ENCODE assay signal across 16 cellular contexts in genomic region chr1:50416553-50417453, GRCh38. TPM values are rescaled to one million over a fixed set of nuclear protein-coding genes. Genes with fewer than 3 reads are reported as not detected.
A peak's percentile ranks its signal among the peaks of the same experiment; 100 is the strongest.
DNase-seq lines count a peak whose midpoint lies in the region; ATAC-seq and TF ChIP-seq lines count a peak whose summit lies in the region.
"Had no signal": no experiment of that assay in that cellular context is flagged by ENCODE, and none has a peak within 500 bp of the region (broad histone marks: within the 10 kb centered on the region; RNA-seq: fewer than 3 reads in every experiment).

No MANE protein-coding gene starts in this region.

- H3K36me3 ChIP-seq in GM23338 (ENCODE audit: insufficient read depth) (no peaks in the 10 kb centered on the region), neural cell (ENCODE audit: insufficient read depth, low read length) (no peaks in the 10 kb centered on the region), sigmoid colon (no peaks in the 10 kb centered on the region)

- peaks cover 100% of the 10 kb centered on the region for H3K27me3 ChIP-seq in GM23338 (ENCODE audit: insufficient read depth)
- H3K27me3 ChIP-seq in neural cell (ENCODE audit: insufficient read depth, low read depth, low read length): peaks cover 94% of the 10 kb centered on the region
- H3K27me3 ChIP-seq in sigmoid colon: peaks cover 60 to 90% (median 74%) of the 10 kb centered on the region in 3 donors

- in situ Hi-C loops in G401 (cut with HindIII; ENCODE audit: low sequenced_read_pairs): no loop called here

- H3K4me3 Mint-ChIP-seq in GM23338 (peak overlapping the region; percentile 77), endothelial cell (ENCODE audit: unreplicated experiment) (peak overlapping the region; percentile 78)
- H3K4me3 Mint-ChIP-seq: activated CD4-positive, alpha-beta memory T cell treated with anti-CD3 and anti-CD28 coated beads for 36 hours; activated naive CD4-positive, alpha-beta T cell treated with anti-CD3 and anti-CD28 coated beads for 36 hours had no signal

- H3K4me2 ChIP-seq in GM23338: peak overlapping the region; percentile 79
- H3K4me2 ChIP-seq in neural cell (ENCODE audit: low read length): no peak overlapping the region

- H3K4me1 Mint-ChIP-seq in GM23338 (peaks cover 30% of the 10 kb centered on the region), endothelial cell (ENCODE audit: unreplicated experiment) (peaks cover 24% of the 10 kb centered on the region)

- peak overlapping the region; percentile 52 for H3K4me3 ChIP-seq in GM23338
- no peak overlapping the region for H3K4me3 ChIP-seq in neural cell (ENCODE audit: low read length)
- no peak overlapping the region for H3K4me3 ChIP-seq in sigmoid colon

- no peak overlapping the region for H3K27ac ChIP-seq in GM23338 (ENCODE audit: low read depth)
- no peak overlapping the region for H3K27ac ChIP-seq in neural cell (ENCODE audit: low read length)
- no peak overlapping the region for H3K27ac ChIP-seq in sigmoid colon
- H3K27ac ChIP-seq: 22Rv1 had no signal

- H4K20me1 ChIP-seq in GM23338 (replicated peaks; ENCODE audit: insufficient read depth) (peaks cover 17% of the 10 kb centered on the region), neural cell (ENCODE audit: insufficient read depth) (no peaks in the 10 kb centered on the region)

- H3K27ac Mint-ChIP-seq in GM23338: no peak overlapping the region
- H3K27ac Mint-ChIP-seq in endothelial cell (ENCODE audit: unreplicated experiment): peak overlapping the region; percentile 53
- H3K27ac Mint-ChIP-seq: activated CD4-positive, alpha-beta memory T cell treated with anti-CD3 and anti-CD28 coated beads for 36 hours; activated naive CD4-positive, alpha-beta T cell treated with anti-CD3 and anti-CD28 coated beads for 36 hours; T-cell had no signal

- H3K9me3 Mint-ChIP-seq in GM23338 (peaks cover 11% of the 10 kb centered on the region), endothelial cell (ENCODE audit: unreplicated experiment) (no peaks in the 10 kb centered on the region)
- H3K9me3 Mint-ChIP-seq: activated naive CD4-positive, alpha-beta T cell treated with anti-CD3 and anti-CD28 coated beads for 36 hours; T-cell had no signal

- H3K9me3 ChIP-seq in neural cell (ENCODE audit: low read length) (peaks cover 7% of the 10 kb centered on the region), sigmoid colon (peaks cover 0 to 3% (median 1%) of the 10 kb centered on the region in 4 donors)

- H3K4me1 ChIP-seq in GM23338 (ENCODE audit: insufficient read depth): peaks cover 14% of the 10 kb centered on the region
- peaks cover 0 to 55% (median 45%) of the 10 kb centered on the region in 4 donors for H3K4me1 ChIP-seq in sigmoid colon

- no peak for TF ChIP-seq RAD21 in neural cell (conservative IDR thresholded peaks at IDR 0.05)

- H3K9me2 ChIP-seq in GM23338 (ENCODE audit: insufficient read depth) (no peaks in the 10 kb centered on the region), neural cell (ENCODE audit: insufficient read depth, low read length) (no peaks in the 10 kb centered on the region)

- intact Hi-C loops in sigmoid colon (cut with DNase I): no loop called here

- no peaks in the 10 kb centered on the region for H3K79me2 ChIP-seq in GM23338 (replicated peaks; ENCODE audit: insufficient read depth)
- no peaks in the 10 kb centered on the region for H3K79me2 ChIP-seq in neural cell (replicated peaks; ENCODE audit: insufficient read depth, low read length)

- TF ChIP-seq CTCF in GM23338 (conservative IDR thresholded peaks at IDR 0.05; ENCODE audit: low read depth in 2 of 2) (no peak), endothelial cell (IDR thresholded peaks at IDR 0.05; ENCODE audit: unreplicated experiment) (no peak), neural cell (IDR thresholded peaks at IDR 0.05; ENCODE audit: poor library complexity, severe bottlenecking) (no peak), sigmoid colon (IDR thresholded peaks at IDR 0.05) (no peak)

- DNase-seq in DMS53 (lab: John Stamatoyannopoulos, UW) (peak; percentile 41), DMS53 treated with DMSO at 0.1 percent for 48 hours (lab: John Stamatoyannopoulos, UW; ENCODE audit: unreplicated experiment) (no peak), GM23338 (ENCODE audit: low spot score) (peak; percentile 95), endothelial cell (ENCODE audit: low spot score) (no peak), G401 (ENCODE audit: low spot score) (no peak), sigmoid colon (no peak), medulla oblongata (ENCODE audit: extremely low spot score) (no peak)
- DNase-seq: activated CD4-positive, alpha-beta memory T cell treated with anti-CD3 and anti-CD28 coated beads for 36 hours; activated naive CD4-positive, alpha-beta T cell treated with anti-CD3 and anti-CD28 coated beads for 36 hours; COR-L47; NCI-H1092; T-cell had no signal

- no peak overlapping the region for H3K9ac ChIP-seq in neural cell (ENCODE audit: low read length)

- TF ChIP-seq EP300 in neural cell (conservative IDR thresholded peaks at IDR 0.05; ENCODE audit: poor library complexity, severe bottlenecking) (no peak), sigmoid colon (IDR thresholded peaks at IDR 0.05) (no peak)

- TF ChIP-seq POLR2A in sigmoid colon (IDR thresholded peaks at IDR 0.05): no peak

- 0 out of 2 replicates have a peak, but pooled peaks cover 9% of the 10 kb centered on the region for H3F3A ChIP-seq in GM23338 (replicated peaks; ENCODE audit: low read depth)
- H3F3A ChIP-seq in neural cell (ENCODE audit: insufficient read depth, low read length, poor library complexity, severe bottlenecking): no peaks in the 10 kb centered on the region

- peak; percentile 21 for ATAC-seq in GM23338
- ATAC-seq: T-cell had no signal

- peak overlapping the region; percentile 94 for H2AFZ ChIP-seq in GM23338
- H2AFZ ChIP-seq in neural cell (ENCODE audit: low read depth, low read length): no peak overlapping the region

- WGBS in sigmoid colon, 2 donors: 4 to 10% methylated on average over 46 of the region's 46 CpGs

- H3K27me3 Mint-ChIP-seq in GM23338 (ENCODE audit: insufficient read depth, low read depth, poor library complexity): peaks cover 90% of the 10 kb centered on the region
- H3K27me3 Mint-ChIP-seq in endothelial cell (ENCODE audit: unreplicated experiment): peaks cover 43% of the 10 kb centered on the region

- peaks cover 3% of the 10 kb centered on the region; the same call in 1 of the 3 replicates for H3K36me3 Mint-ChIP-seq in GM23338 (ENCODE audit: low read depth)
- peaks cover 4% of the 10 kb centered on the region for H3K36me3 Mint-ChIP-seq in endothelial cell (ENCODE audit: low read depth, unreplicated experiment)
- H3K36me3 Mint-ChIP-seq: activated CD4-positive, alpha-beta memory T cell treated with anti-CD3 and anti-CD28 coated beads for 36 hours; T-cell had no signal

TF ChIP-seq in GM23338, 12 proteins besides CTCF, POLR2A, EP300 and RAD21 (continues in another document):
- TF ChIP-seq NANOG (IDR thresholded peaks at IDR 0.05; ENCODE audit: borderline replicate concordance) (no peak), EZH2phosphoT487 (IDR thresholded peaks at IDR 0.05; ENCODE audit: unreplicated experiment) (peak; percentile 74), CREB1 (CRISPR knock-in tag; IDR thresholded peaks at IDR 0.05; ENCODE audit: low read depth) (no peak), ZNF114 (CRISPR knock-in tag; IDR thresholded peaks at IDR 0.05) (no peak)

TF ChIP-seq in neural cell, 6 proteins besides CTCF, POLR2A, EP300 and RAD21:
- peak; percentile 70 for TF ChIP-seq EZH2 (IDR thresholded peaks at IDR 0.05; ENCODE audit: borderline replicate concordance, insufficient read depth, low read length, poor library complexity, severe bottlenecking)
- no peak for TF ChIP-seq MXI1 (conservative IDR thresholded peaks at IDR 0.05; ENCODE audit: poor library complexity, severe bottlenecking)
- TF ChIP-seq POLR2AphosphoS5 (IDR thresholded peaks at IDR 0.05): peak; percentile 11
- TF ChIP-seq, protein P1, sequence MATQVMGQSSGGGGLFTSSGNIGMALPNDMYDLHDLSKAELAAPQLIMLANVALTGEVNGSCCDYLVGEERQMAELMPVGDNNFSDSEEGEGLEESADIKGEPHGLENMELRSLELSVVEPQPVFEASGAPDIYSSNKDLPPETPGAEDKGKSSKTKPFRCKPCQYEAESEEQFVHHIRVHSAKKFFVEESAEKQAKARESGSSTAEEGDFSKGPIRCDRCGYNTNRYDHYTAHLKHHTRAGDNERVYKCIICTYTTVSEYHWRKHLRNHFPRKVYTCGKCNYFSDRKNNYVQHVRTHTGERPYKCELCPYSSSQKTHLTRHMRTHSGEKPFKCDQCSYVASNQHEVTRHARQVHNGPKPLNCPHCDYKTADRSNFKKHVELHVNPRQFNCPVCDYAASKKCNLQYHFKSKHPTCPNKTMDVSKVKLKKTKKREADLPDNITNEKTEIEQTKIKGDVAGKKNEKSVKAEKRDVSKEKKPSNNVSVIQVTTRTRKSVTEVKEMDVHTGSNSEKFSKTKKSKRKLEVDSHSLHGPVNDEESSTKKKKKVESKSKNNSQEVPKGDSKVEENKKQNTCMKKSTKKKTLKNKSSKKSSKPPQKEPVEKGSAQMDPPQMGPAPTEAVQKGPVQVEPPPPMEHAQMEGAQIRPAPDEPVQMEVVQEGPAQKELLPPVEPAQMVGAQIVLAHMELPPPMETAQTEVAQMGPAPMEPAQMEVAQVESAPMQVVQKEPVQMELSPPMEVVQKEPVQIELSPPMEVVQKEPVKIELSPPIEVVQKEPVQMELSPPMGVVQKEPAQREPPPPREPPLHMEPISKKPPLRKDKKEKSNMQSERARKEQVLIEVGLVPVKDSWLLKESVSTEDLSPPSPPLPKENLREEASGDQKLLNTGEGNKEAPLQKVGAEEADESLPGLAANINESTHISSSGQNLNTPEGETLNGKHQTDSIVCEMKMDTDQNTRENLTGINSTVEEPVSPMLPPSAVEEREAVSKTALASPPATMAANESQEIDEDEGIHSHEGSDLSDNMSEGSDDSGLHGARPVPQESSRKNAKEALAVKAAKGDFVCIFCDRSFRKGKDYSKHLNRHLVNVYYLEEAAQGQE (IDR thresholded peaks at IDR 0.05; ENCODE audit: borderline replicate concordance): no peak
- no peak for TF ChIP-seq SMC3 (conservative IDR thresholded peaks at IDR 0.05; ENCODE audit: poor library complexity)
- TF ChIP-seq TAF1 (IDR thresholded peaks at IDR 0.05; ENCODE audit: low read depth): no peak

RNA-seq across cellular contexts. Expression of gene DMRTA2, which starts 6.4 kb away (rescaled TPM):
- total RNA-seq in GM23338 (2014; rRNA removed; shearing (Covaris generic)): 0.07 TPM in 1 of 2 replicates, not detected in the other
- not detected in 2 replicates for polyA plus RNA-seq in GM23338 (2016; fragmentation: Nextera tagmentation; extraction: Ambion mirVana)
- not detected for total RNA-seq in endothelial cell (ENCODE audit: unreplicated experiment)
- 0.22 and 0.36 TPM in 2 replicates for polyA plus RNA-seq in neural cell
- 0.35 TPM in 1 of 2 replicates, not detected in the other for polyA minus RNA-seq in neural cell
- not detected in 2 replicates for total RNA-seq in G401 (2014; rRNA removed; shearing (Covaris generic))
- total RNA-seq in sigmoid colon: under 1 TPM in 2 of 4 donors, not detected in 2; 0.27 to 0.55 TPM
- polyA plus RNA-seq in sigmoid colon: under 1 TPM in 1 of 3 donors, not detected in 2; 0.04 TPM
- total RNA-seq: activated CD4-positive, alpha-beta memory T cell treated with anti-CD3 and anti-CD28 coated beads for 36 hours; epithelial cell of proximal tubule; HT1080; T-cell had no signal

Comparison
In these comparisons a context has a peak if more than half of its experiments do, and no peak if none do; other contexts are left out.
1. DNase-seq: peak in DMS53 (single experiment) and GM23338 (single experiment); none in DMS53 treated with DMSO at 0.1 percent for 48 hours (single experiment), endothelial cell (single experiment), G401 (single experiment), sigmoid colon (single experiment) and medulla oblongata (single experiment).